8 cellular contexts compared by ENCODE assay signal in the genomic region with DNA sequence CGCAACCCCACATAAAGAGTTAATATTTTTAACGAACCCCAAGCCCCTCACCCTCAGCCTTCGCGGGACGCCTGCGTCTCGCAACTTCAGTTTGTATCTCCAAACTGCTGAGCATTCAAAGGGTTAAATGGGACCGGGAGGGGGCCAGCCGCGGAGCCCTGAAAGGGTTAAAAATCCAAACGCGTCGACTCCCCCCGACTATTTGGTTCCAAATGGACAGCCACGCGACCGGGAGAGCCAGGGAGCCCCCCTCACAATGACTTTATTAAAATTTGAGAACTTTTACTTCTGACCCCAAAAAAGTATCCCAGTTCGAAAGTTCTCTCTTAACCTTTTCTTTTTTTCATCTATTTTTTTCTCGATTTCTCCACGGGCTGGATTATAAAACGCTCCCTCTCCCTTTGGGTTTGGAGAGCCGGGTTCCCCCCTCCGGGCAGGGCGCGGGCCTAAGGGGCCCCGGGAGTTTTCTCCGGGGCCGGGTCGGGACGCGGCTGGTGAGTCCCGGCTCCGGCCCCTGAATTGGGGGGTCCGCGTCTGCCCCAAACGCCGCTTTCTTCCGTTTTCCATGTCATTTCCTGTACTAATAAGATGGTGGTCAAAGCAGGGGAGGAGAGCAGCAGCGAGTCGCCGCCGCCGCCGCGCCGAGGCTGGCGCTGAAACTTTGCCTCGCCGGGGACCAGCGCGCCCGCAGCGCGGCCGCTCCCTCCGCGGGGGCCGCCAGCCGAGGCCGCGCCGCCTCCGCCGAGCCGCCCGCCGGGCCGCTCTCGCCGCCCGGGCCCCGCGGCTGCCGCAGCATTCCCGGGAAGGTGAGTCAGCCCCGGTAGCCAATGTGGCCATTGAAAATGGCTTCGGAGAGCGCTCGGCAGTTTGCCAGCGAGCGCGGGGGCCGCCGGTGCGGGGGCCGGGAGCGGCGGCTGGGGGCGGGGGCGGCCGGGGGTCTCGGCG. TPM values are rescaled to one million over a fixed set of nuclear protein-coding genes. Genes with fewer than 3 reads are reported as not detected.
DNase-seq lines count a peak whose midpoint lies in the region; ATAC-seq, FAIRE-seq and TF ChIP-seq lines count a peak whose summit lies in the region.

A gene (plus strand): TSS at position 568 of the 945 bp plus-strand sequence. CDS start 35,128 bp downstream, outside the sequence.

- peak in 2 of 3 donors; percentile 43 to 46 for TF ChIP-seq POLR2A in body of pancreas (IDR thresholded peaks at IDR 0.05)

- peak within 1 kb of the TSS; percentile 50 to 80 for H3K4me3 ChIP-seq in body of pancreas
- H3K4me3 ChIP-seq in iPS-11a (ENCODE audit: low read depth, low read length): peak within 1 kb of the TSS; percentile 72

- no peak for FAIRE-seq in HTR-8/SVneo (lab: Jason Lieb, UNC)

- intact Hi-C loops in body of pancreas (cut with DNase I): no loop called here
- intact Hi-C loops in sciatic nerve (cut with DNase I): no loop called here

- DNase-seq in HTR-8/SVneo (ENCODE audit: insufficient read length, low spot score) (peak; percentile 54), T follicular helper cell (ENCODE audit: low read depth) (peak; percentile 17), body of pancreas (peak; percentile 77 to 84 (median 80)), sciatic nerve (ENCODE audit: low spot score) (peak; percentile 78), KG1 (lab: John Stamatoyannopoulos, UW) (no peak)

- H3K9me3 ChIP-seq in ES-I3 (ENCODE audit: control insufficient read depth, insufficient read depth, low read length) (no peaks in the 10 kb centered on the region), body of pancreas (no peaks in the 10 kb centered on the region)

- H3K36me3 ChIP-seq in ES-I3 (ENCODE audit: insufficient read depth, low read length): no peaks in the 10 kb centered on the region
- no peaks in the 10 kb centered on the region for H3K36me3 ChIP-seq in body of pancreas (replicated peaks in 1 of 2; ENCODE audit: insufficient read depth in 1 of 2, low read depth in 2 of 2)

- 0 to 2% methylated on average over 38 to 59 of the region's 93 CpGs for WGBS in body of pancreas, 2 donors

- ATAC-seq in GM21515 (IDR thresholded peaks at IDR 0.05; ENCODE audit: unreplicated experiment) (peak; percentile 27), body of pancreas (peak; percentile 77), sciatic nerve (peak; percentile 52)

- peak within 1 kb of the TSS; percentile 88 to 99 (median 97) for H3K27ac ChIP-seq in body of pancreas

- peak within 1 kb of the TSS; percentile 91 for H3K9ac ChIP-seq in ES-I3 (ENCODE audit: low read depth, low read length)

- no peak for TF ChIP-seq CTCF in body of pancreas (IDR thresholded peaks at IDR 0.05)

- no peaks in the 10 kb centered on the region for H3K27me3 ChIP-seq in body of pancreas

- no peaks in the 10 kb centered on the region for H3K4me1 ChIP-seq in ES-I3 (ENCODE audit: insufficient read depth, low read length)
- peaks cover 22% of the 10 kb centered on the region for H3K4me1 ChIP-seq in body of pancreas

RNA-seq across cellular contexts. Expression of the gene that starts here (rescaled TPM):
- total RNA-seq in body of pancreas (1 to 10 TPM; 4.4 to 7.9 TPM), sciatic nerve (21.6 TPM)

Comparison
In these comparisons a context has a peak if more than half of its experiments do, and no peak if none do; other contexts are left out.
1. ATAC-seq: peak in every context shown above with its lines; median percentile 77 in body of pancreas; 52 in sciatic nerve; 27 in GM21515.